Comparison of ENCODE assay signal across 1 cellular context in genomic region chr9:95876595-95876994, GRCh38.
TF ChIP-seq lines count a peak whose summit lies in the region.

No MANE protein-coding gene starts in this region.

TF ChIP-seq in GM23338, 12 proteins besides CTCF, POLR2A, EP300 and RAD21 (continued from another document):
- TF ChIP-seq ZNF462 (CRISPR knock-in tag; IDR thresholded peaks at IDR 0.05) = no peak
